In the genomic region with DNA sequence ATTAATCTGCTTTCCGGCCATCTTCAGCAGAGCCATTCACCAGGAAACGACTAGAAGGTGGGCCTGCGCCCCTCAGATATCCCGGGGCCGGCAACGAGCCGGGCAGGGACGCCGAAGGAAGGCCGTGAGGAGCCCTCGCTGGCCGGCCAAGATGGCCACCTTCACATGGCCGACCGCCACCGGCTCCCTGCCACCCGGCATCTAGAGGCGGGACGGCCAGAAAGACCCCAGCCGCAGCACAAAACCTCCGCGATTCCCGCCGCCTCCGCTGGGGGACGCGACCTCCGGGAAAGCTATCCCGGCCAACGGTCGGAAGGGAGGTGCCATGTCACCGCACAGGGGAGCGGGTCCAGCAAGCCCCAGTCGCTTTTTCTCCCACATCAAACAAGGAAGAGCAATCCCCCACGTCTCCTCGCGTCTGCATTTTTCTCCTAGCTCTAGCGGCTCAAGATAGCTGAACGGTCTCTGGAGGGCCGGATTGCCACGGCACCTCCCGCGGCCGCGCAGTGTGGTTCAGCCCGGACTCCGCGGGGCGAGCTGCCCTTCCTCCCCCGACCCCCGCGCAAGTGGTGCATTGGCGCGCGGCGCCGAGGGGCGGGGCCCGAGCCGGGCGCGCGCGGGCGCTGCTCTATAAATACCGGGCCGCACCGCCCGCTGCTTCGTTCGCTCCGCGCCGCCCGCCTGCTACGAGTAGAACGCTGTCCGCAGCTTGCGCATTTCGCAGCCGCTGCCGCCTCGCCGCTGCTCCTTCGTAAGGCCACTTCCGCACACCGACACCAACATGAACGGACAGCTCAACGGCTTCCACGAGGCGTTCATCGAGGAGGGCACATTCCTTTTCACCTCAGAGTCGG, we compare ENCODE assay signal across 1 cellular context.
TF ChIP-seq lines count a peak whose summit lies in the region.

A gene (plus strand): TSS at position 662 of the 854 bp plus-strand sequence. CDS start 120 bp downstream, at position 782.

TF ChIP-seq in A549, 52 proteins besides CTCF, POLR2A, EP300 and RAD21 (continued from another document):
- TF ChIP-seq, protein P1, sequence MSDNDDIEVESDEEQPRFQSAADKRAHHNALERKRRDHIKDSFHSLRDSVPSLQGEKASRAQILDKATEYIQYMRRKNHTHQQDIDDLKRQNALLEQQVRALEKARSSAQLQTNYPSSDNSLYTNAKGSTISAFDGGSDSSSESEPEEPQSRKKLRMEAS (IDR thresholded peaks at IDR 0.05), result peak; percentile 85
- TF ChIP-seq ZSCAN20 (CRISPR knock-in tag; IDR thresholded peaks at IDR 0.05), result no peak
- peak; percentile 100 for TF ChIP-seq PHF8 (IDR thresholded peaks at IDR 0.05; ENCODE audit: borderline replicate concordance, low read depth)
- TF ChIP-seq, protein P2, sequence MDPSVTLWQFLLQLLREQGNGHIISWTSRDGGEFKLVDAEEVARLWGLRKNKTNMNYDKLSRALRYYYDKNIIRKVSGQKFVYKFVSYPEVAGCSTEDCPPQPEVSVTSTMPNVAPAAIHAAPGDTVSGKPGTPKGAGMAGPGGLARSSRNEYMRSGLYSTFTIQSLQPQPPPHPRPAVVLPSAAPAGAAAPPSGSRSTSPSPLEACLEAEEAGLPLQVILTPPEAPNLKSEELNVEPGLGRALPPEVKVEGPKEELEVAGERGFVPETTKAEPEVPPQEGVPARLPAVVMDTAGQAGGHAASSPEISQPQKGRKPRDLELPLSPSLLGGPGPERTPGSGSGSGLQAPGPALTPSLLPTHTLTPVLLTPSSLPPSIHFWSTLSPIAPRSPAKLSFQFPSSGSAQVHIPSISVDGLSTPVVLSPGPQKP (IDR thresholded peaks at IDR 0.05; ENCODE audit: low read depth, low read length), result no peak
- 0 out of 2 replicates have a peak, but pooled peaks have one; percentile 45 for TF ChIP-seq HOXB5 (CRISPR knock-in tag; IDR thresholded peaks at IDR 0.05)
- TF ChIP-seq, protein P3, sequence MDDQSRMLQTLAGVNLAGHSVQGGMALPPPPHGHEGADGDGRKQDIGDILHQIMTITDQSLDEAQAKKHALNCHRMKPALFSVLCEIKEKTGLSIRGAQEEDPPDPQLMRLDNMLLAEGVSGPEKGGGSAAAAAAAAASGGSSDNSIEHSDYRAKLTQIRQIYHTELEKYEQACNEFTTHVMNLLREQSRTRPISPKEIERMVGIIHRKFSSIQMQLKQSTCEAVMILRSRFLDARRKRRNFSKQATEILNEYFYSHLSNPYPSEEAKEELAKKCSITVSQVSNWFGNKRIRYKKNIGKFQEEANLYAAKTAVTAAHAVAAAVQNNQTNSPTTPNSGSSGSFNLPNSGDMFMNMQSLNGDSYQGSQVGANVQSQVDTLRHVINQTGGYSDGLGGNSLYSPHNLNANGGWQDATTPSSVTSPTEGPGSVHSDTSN (IDR thresholded peaks at IDR 0.05), result peak; percentile 84
- TF ChIP-seq, protein P4, sequence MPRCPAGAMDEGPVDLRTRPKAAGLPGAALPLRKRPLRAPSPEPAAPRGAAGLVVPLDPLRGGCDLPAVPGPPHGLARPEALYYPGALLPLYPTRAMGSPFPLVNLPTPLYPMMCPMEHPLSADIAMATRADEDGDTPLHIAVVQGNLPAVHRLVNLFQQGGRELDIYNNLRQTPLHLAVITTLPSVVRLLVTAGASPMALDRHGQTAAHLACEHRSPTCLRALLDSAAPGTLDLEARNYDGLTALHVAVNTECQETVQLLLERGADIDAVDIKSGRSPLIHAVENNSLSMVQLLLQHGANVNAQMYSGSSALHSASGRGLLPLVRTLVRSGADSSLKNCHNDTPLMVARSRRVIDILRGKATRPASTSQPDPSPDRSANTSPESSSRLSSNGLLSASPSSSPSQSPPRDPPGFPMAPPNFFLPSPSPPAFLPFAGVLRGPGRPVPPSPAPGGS (IDR thresholded peaks at IDR 0.05), result peak; percentile 100
- TF ChIP-seq TP53 (CRISPR knock-in tag; IDR thresholded peaks at IDR 0.05), result 0 out of 2 replicates have a peak, but pooled peaks have one; percentile 41
- TF ChIP-seq ZC3H11A (IDR thresholded peaks at IDR 0.05), result no peak
- TF ChIP-seq NPAS2 (CRISPR knock-in tag; IDR thresholded peaks at IDR 0.05; ENCODE audit: borderline replicate concordance), result 0 out of 2 replicates have a peak, but pooled peaks have one; percentile 36
- peak; percentile 71 for TF ChIP-seq SMC3 (IDR thresholded peaks at IDR 0.05)
- no peak for TF ChIP-seq ZNF302 (CRISPR knock-in tag; IDR thresholded peaks at IDR 0.05)
- no peak for TF ChIP-seq NR3C1 (IDR thresholded peaks at IDR 0.05)
- TF ChIP-seq EHF (CRISPR knock-in tag; IDR thresholded peaks at IDR 0.05), result no peak
- TF ChIP-seq KDM1A (IDR thresholded peaks at IDR 0.05; ENCODE audit: low read depth), result no peak
- TF ChIP-seq, protein P5, sequence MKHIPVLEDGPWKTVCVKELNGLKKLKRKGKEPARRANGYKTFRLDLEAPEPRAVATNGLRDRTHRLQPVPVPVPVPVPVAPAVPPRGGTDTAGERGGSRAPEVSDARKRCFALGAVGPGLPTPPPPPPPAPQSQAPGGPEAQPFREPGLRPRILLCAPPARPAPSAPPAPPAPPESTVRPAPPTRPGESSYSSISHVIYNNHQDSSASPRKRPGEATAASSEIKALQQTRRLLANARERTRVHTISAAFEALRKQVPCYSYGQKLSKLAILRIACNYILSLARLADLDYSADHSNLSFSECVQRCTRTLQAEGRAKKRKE (CRISPR knock-in tag; IDR thresholded peaks at IDR 0.05; ENCODE audit: low read depth), result 0 out of 2 replicates have a peak, but pooled peaks have one; percentile 30
- TF ChIP-seq, protein P6, sequence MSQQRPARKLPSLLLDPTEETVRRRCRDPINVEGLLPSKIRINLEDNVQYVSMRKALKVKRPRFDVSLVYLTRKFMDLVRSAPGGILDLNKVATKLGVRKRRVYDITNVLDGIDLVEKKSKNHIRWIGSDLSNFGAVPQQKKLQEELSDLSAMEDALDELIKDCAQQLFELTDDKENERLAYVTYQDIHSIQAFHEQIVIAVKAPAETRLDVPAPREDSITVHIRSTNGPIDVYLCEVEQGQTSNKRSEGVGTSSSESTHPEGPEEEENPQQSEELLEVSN (IDR thresholded peaks at IDR 0.05; ENCODE audit: borderline replicate concordance, low read depth), result peak; percentile 46; the same call in 1 of the 2 replicates
- no peak for TF ChIP-seq SREBF2 (IDR thresholded peaks at IDR 0.05)
- TF ChIP-seq GATA3 (IDR thresholded peaks at IDR 0.05; ENCODE audit: borderline replicate concordance), result peak; percentile 84
TF ChIP-seq in A549: peak in this region for 19.
